Comparison of ENCODE assay signal across 3 cellular contexts in genomic region chr19:48220784-48221183, GRCh38. TPM values are rescaled to one million over a fixed set of nuclear protein-coding genes. Genes with fewer than 3 reads are reported as not detected.
"Had no signal": no experiment of that assay in that cellular context is flagged by ENCODE, and none has a peak within 500 bp of the region (broad histone marks: within the 10 kb centered on the region; RNA-seq: fewer than 3 reads in every experiment).

No MANE protein-coding gene starts in this region.

RNA-seq across cellular contexts. Expression of gene ZNF114, which starts 49.1 kb away (rescaled TPM):
- total RNA-seq: LHCN-M2, MCF 10A, OCI-LY7 had no signal
